ENCODE assay signal across 8 cellular contexts in the genomic region with DNA sequence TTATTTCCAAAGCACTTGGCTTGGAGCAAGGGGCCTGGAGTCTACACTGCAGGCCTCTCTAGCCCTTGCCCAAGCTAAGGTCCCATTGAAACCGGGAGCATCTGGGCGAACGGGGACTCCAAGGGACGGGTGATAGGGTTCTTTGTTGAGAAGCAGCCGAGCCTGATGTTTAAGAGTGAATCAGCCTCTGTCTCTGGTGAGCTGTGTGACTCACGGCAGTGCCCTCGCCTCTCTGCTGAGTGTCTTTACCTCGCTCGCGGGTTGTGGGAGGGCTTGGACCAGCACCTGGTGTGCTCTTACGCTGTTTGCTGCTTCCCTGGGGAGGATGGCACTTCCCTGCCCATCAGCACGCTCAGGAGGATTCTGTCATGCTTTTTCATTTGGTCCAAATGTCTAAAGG. TPM values are rescaled to one million over a fixed set of nuclear protein-coding genes. Genes with fewer than 3 reads are reported as not detected.
DNase-seq lines count a peak whose midpoint lies in the region; ATAC-seq, FAIRE-seq and TF ChIP-seq lines count a peak whose summit lies in the region.

No MANE protein-coding gene starts in this region.

- TF ChIP-seq CTCF in Calu3 (IDR thresholded peaks at IDR 0.05; ENCODE audit: unreplicated experiment) = no peak
- TF ChIP-seq CTCF in astrocyte (IDR thresholded peaks at IDR 0.05; ENCODE audit: insufficient read depth, low read depth, low read length) = no peak
- TF ChIP-seq CTCF in type B pancreatic cell (conservative IDR thresholded peaks at IDR 0.05) = no peak

- no peak overlapping the region for H2AK5ac ChIP-seq in mesendoderm (ENCODE audit: low read length)

- CTCF ChIA-PET in Calu3 (lab: Charles Lee) = no interaction called here

- no CpG with 5 or more reads among the region's 12 CpGs for WGBS in mesendoderm (ENCODE audit: extremely low coverage, insufficient coverage, low lambda C conversion rate)

- no peak overlapping the region for H3K4ac ChIP-seq in mesendoderm (ENCODE audit: low read depth, low read length)

- no peak overlapping the region for H3K18ac ChIP-seq in mesendoderm (ENCODE audit: low read length)

- H2AFZ ChIP-seq in astrocyte (ENCODE audit: low read depth, low read length) = no peak overlapping the region

- H3K4me2 ChIP-seq in astrocyte (ENCODE audit: low read length) = peak overlapping the region; percentile 97
- no peak overlapping the region for H3K4me2 ChIP-seq in mesendoderm (ENCODE audit: low read length)

- H3K36me3 ChIP-seq in astrocyte (ENCODE audit: insufficient read depth, low read length) (peaks cover 20% of the 10 kb centered on the region), mesendoderm (ENCODE audit: control insufficient read depth, insufficient read depth, low read length) (peaks cover 6% of the 10 kb centered on the region)

- no TSS peak for BruUV-seq in Calu3 (replicated peaks; lab: Mats Ljungman, UMichigan)

- H3K27ac ChIP-seq in astrocyte (ENCODE audit: low read depth, low read length) (peak overlapping the region; percentile 95), mesendoderm (ENCODE audit: low read depth, low read length) (no peak overlapping the region)

- H2BK120ac ChIP-seq in mesendoderm (ENCODE audit: low read depth, low read length) = no peak overlapping the region

- peaks cover 29% of the 10 kb centered on the region for H3K4me1 ChIP-seq in astrocyte (ENCODE audit: insufficient read depth, low read length)
- H3K4me1 ChIP-seq in mesendoderm (ENCODE audit: control insufficient read depth, low read depth, low read length) = peaks cover 3% of the 10 kb centered on the region

- peaks cover 12% of the 10 kb centered on the region for H3K4me1 Mint-ChIP-seq in Calu3 (ENCODE audit: low read depth, unreplicated experiment)
- H3K4me1 Mint-ChIP-seq in astrocyte (ENCODE audit: low read depth, unreplicated experiment) = peaks cover 14% of the 10 kb centered on the region
- H3K4me1 Mint-ChIP-seq in type B pancreatic cell (ENCODE audit: unreplicated experiment) = peaks cover 14% of the 10 kb centered on the region

- H3K4me3 Mint-ChIP-seq in Calu3 (ENCODE audit: low read depth, unreplicated experiment) = peak overlapping the region; percentile 71
- peak overlapping the region; percentile 93 for H3K4me3 Mint-ChIP-seq in astrocyte (ENCODE audit: unreplicated experiment)
- peak overlapping the region; percentile 87 for H3K4me3 Mint-ChIP-seq in type B pancreatic cell

- H3K9ac ChIP-seq in astrocyte (ENCODE audit: low read length) (peak overlapping the region; percentile 93), mesendoderm (ENCODE audit: low read length) (peak overlapping the region; percentile 87)

- no peaks in the 10 kb centered on the region for H3K27me3 Mint-ChIP-seq in Calu3 (ENCODE audit: unreplicated experiment)
- no peaks in the 10 kb centered on the region for H3K27me3 Mint-ChIP-seq in astrocyte (ENCODE audit: low read depth, unreplicated experiment)
- H3K27me3 Mint-ChIP-seq in type B pancreatic cell = no peaks in the 10 kb centered on the region

- no peak overlapping the region for H2BK15ac ChIP-seq in mesendoderm (replicated peaks; ENCODE audit: low read depth)

- H3K9me3 ChIP-seq in astrocyte (ENCODE audit: insufficient read depth, low read depth, low read length) = no peaks in the 10 kb centered on the region

- H3K79me1 ChIP-seq in mesendoderm (ENCODE audit: low read length) = peaks cover 18% of the 10 kb centered on the region

- H3K56ac ChIP-seq in mesendoderm (ENCODE audit: low read length) = peak overlapping the region; percentile 92

- no peak for FAIRE-seq in astrocyte (lab: Jason Lieb, UNC)

- H3K79me2 ChIP-seq in astrocyte (ENCODE audit: insufficient read depth, low read length) (peaks cover 97% of the 10 kb centered on the region), mesendoderm (ENCODE audit: control insufficient read depth, insufficient read depth, low read length) (peaks cover 33% of the 10 kb centered on the region)

- peak overlapping the region; percentile 69 for H3K27ac Mint-ChIP-seq in Calu3 (ENCODE audit: unreplicated experiment)
- peak overlapping the region; percentile 93 for H3K27ac Mint-ChIP-seq in astrocyte (ENCODE audit: unreplicated experiment)
- peak overlapping the region; percentile 81 for H3K27ac Mint-ChIP-seq in type B pancreatic cell

- ATAC-seq in GM18517 (IDR thresholded peaks at IDR 0.05; ENCODE audit: unreplicated experiment) = no peak
- no peak for ATAC-seq in GM18868 (IDR thresholded peaks at IDR 0.05; ENCODE audit: unreplicated experiment)
- no peak for ATAC-seq in GM21526 (IDR thresholded peaks at IDR 0.05; ENCODE audit: low FRiP score, unreplicated experiment)

- H3K23ac ChIP-seq in mesendoderm (ENCODE audit: low read length) = no peak overlapping the region

- no peak overlapping the region for H4K5ac ChIP-seq in mesendoderm (ENCODE audit: low read length)

- H4K8ac ChIP-seq in mesendoderm (ENCODE audit: low read depth, low read length) = no peak overlapping the region

- H3K4me3 ChIP-seq in astrocyte (ENCODE audit: insufficient read depth, low read depth, low read length) (peak overlapping the region; percentile 79), mesendoderm (ENCODE audit: low read length) (no peak overlapping the region)

- DNase-seq in Calu3 (no peak), NAMALWA (ENCODE audit: low spot score) (peak; percentile 50), astrocyte (ENCODE audit: low read depth) (peak; percentile 66), mesendoderm (no peak), type B pancreatic cell (ENCODE audit: extremely low spot score, unreplicated experiment) (no peak)

- H2BK5ac ChIP-seq in mesendoderm (ENCODE audit: low read length) = no peak overlapping the region

- H3K9me3 Mint-ChIP-seq in Calu3 (ENCODE audit: low read depth, unreplicated experiment) (no peaks in the 10 kb centered on the region), astrocyte (ENCODE audit: unreplicated experiment) (no peaks in the 10 kb centered on the region), type B pancreatic cell (no peaks in the 10 kb centered on the region)

- H4K20me1 ChIP-seq in astrocyte (ENCODE audit: insufficient read depth, low read length) = peaks cover 75% of the 10 kb centered on the region

- H3K27me3 ChIP-seq in astrocyte (ENCODE audit: insufficient read depth, low read length) = no peaks in the 10 kb centered on the region
- H3K27me3 ChIP-seq in mesendoderm (ENCODE audit: insufficient read depth, low read length, poor library complexity) = no peaks in the 10 kb centered on the region

- H3K36me3 Mint-ChIP-seq in Calu3 (ENCODE audit: insufficient read depth, unreplicated experiment) (peaks cover 75% of the 10 kb centered on the region), astrocyte (ENCODE audit: low read depth, unreplicated experiment) (peaks cover 14% of the 10 kb centered on the region), type B pancreatic cell (peaks cover 4% of the 10 kb centered on the region)

- intact Hi-C loops in Calu3 (cut with micrococcal nuclease; ENCODE audit: unreplicated experiment) = no loop called here

RNA-seq across cellular contexts. Expression of gene HGS, which starts 1.3 kb away (rescaled TPM):
- 160 and 167 TPM in 2 replicates for total RNA-seq in Calu3 (2022)
- total RNA-seq in astrocyte = 106 and 122 TPM in 2 replicates
- 41.6 TPM for polyA plus RNA-seq in mesendoderm (2013, experiment 1 of 2)
- polyA plus RNA-seq in mesendoderm (2013, experiment 2 of 2) = 41.5 TPM
- total RNA-seq in type B pancreatic cell (ENCODE audit: low replicate concordance) = 115 and 119 TPM in 2 replicates

RNA-seq across cellular contexts. Expression of gene ARL16, which starts 1.5 kb away (rescaled TPM):
- 35.4 and 40.1 TPM in 2 replicates for total RNA-seq in Calu3 (2022)
- total RNA-seq in astrocyte = 38.6 and 40.4 TPM in 2 replicates
- 38.4 TPM for polyA plus RNA-seq in mesendoderm (2013, experiment 1 of 2)
- 37.2 TPM for polyA plus RNA-seq in mesendoderm (2013, experiment 2 of 2)
- 41.5 and 47.2 TPM in 2 replicates for total RNA-seq in type B pancreatic cell (ENCODE audit: low replicate concordance)

RNA-seq across cellular contexts. Expression of gene MRPL12, which starts 18.1 kb away (rescaled TPM):
- 94.7 and 101 TPM in 2 replicates for total RNA-seq in Calu3 (2022)
- 69.9 and 71.3 TPM in 2 replicates for total RNA-seq in astrocyte
- 127 TPM for polyA plus RNA-seq in mesendoderm (2013, experiment 1 of 2)
- polyA plus RNA-seq in mesendoderm (2013, experiment 2 of 2) = 128 TPM
- 87.9 and 107 TPM in 2 replicates for total RNA-seq in type B pancreatic cell (ENCODE audit: low replicate concordance)

RNA-seq across cellular contexts. Expression of gene CCDC137, which starts 18.6 kb away (rescaled TPM):
- total RNA-seq in Calu3 (2022) (37.5 and 37.8 TPM in 2 replicates), astrocyte (25.2 and 29.4 TPM in 2 replicates), type B pancreatic cell (ENCODE audit: low replicate concordance) (27.5 and 32.1 TPM in 2 replicates)
- polyA plus RNA-seq in mesendoderm (2013, experiment 1 of 2) = 49.0 TPM
- 48.4 TPM for polyA plus RNA-seq in mesendoderm (2013, experiment 2 of 2)

RNA-seq across cellular contexts. Expression of gene OXLD1, which starts 18.7 kb away (rescaled TPM):
- total RNA-seq in Calu3 (2022) (36.5 and 39.5 TPM in 2 replicates), astrocyte (22.0 and 28.5 TPM in 2 replicates), type B pancreatic cell (ENCODE audit: low replicate concordance) (24.0 and 28.1 TPM in 2 replicates)
- polyA plus RNA-seq in mesendoderm (2013, experiment 1 of 2) = 19.4 TPM
- polyA plus RNA-seq in mesendoderm (2013, experiment 2 of 2) = 20.6 TPM

Comparison
In these comparisons a context has a peak if more than half of its experiments do, and no peak if none do; other contexts are left out.
1. DNase-seq: peak in NAMALWA (single experiment) and astrocyte (single experiment); none in Calu3 (single experiment), mesendoderm (single experiment) and type B pancreatic cell (single experiment).
2. Peak in every context shown above with its lines, with median percentiles within 50 percentile points of each other: H3K27ac Mint-ChIP-seq and H3K4me3 Mint-ChIP-seq.